Comparison of ENCODE assay signal across 10 cellular contexts in the genomic region with DNA sequence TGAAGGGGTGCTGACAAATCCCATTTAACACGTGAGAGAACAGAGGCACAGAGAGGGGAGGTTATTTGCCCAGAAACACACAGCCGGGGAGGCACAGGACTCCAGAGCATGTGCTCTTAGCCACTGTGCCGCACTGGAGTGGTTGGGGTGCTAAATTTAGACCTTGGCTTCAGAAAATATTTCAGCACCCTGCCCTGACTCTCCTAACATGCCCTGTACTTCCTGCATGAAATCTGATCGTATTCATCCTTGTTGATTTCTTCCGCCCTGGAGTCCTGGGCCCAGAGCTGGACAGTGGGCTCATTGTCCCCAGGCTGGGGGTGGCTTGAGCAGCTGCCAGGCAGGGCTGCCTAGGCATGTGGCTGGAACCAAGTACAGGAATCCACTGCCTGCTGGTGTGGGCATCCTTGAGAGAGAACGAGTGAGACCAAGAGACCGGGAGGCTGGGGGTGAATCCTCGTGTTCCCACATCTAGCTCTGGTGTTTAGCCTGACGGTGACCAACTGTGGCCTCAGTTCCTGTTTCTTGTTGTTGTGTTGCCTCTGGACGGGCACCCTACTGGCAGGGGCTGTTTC. TPM values are rescaled to one million over a fixed set of nuclear protein-coding genes. Genes with fewer than 3 reads are reported as not detected.
DNase-seq lines count a peak whose midpoint lies in the region; ATAC-seq, FAIRE-seq and TF ChIP-seq lines count a peak whose summit lies in the region.
"Had no signal": no experiment of that assay in that cellular context is flagged by ENCODE, and none has a peak within 500 bp of the region (broad histone marks: within the 10 kb centered on the region; RNA-seq: fewer than 3 reads in every experiment).

No MANE protein-coding gene starts in this region.

- H3K4me3 ChIP-seq in AG04450 (ENCODE audit: low read depth, low read length) (no peak overlapping the region), endothelial cell of umbilical vein (replicated peaks in 1 of 3; ENCODE audit: insufficient read depth in 1 of 3, low read depth in 1 of 3, low read length in 3 of 3) (no peak overlapping the region), mucosa of descending colon (no peak overlapping the region)

- no peaks in the 10 kb centered on the region for H3K36me3 Mint-ChIP-seq in activated naive CD4-positive, alpha-beta T cell treated with anti-CD3 and anti-CD28 coated beads, Interleukin-2, amount 10 ng/mL, durations not matched to agents 7 days and 5 days
- H3K36me3 Mint-ChIP-seq: CD4-positive, CD25-positive, alpha-beta regulatory T cell had no signal

- CTCF ChIA-PET in AG04450 (lab: Charles Lee) (no interaction called here), endothelial cell of umbilical vein (lab: Charles Lee) (interaction anchor here (0.9 kb wide), 1 partner anchor 20 kb away, joined by 3 read pairs; no protein-coding TSS in a partner anchor)
- CTCF ChIA-PET in activated naive CD4-positive, alpha-beta T cell treated with anti-CD3 and anti-CD28 coated beads, Interleukin-2, amount 10 ng/mL, durations not matched to agents 7 days and 5 days (lab: Charles Lee), result no interaction called here

- peak; percentile 48 for ATAC-seq in mucosa of descending colon
- no peak for ATAC-seq in HG02970 (IDR thresholded peaks at IDR 0.05; ENCODE audit: low FRiP score, unreplicated experiment)

- H3K36me3 ChIP-seq in endothelial cell of umbilical vein (ENCODE audit: control insufficient read depth in 2 of 2, extremely low read depth in 1 of 2, insufficient read depth in 2 of 2, low read length in 2 of 2) (no peaks in the 10 kb centered on the region), mucosa of descending colon (ENCODE audit: low read depth) (no peaks in the 10 kb centered on the region)

- peaks cover 14% of the 10 kb centered on the region for H3K27me3 Mint-ChIP-seq in activated naive CD4-positive, alpha-beta T cell treated with anti-CD3 and anti-CD28 coated beads, Interleukin-2, amount 10 ng/mL, durations not matched to agents 7 days and 5 days
- H3K27me3 Mint-ChIP-seq: CD4-positive, CD25-positive, alpha-beta regulatory T cell had no signal

- POLR2A ChIA-PET in AG04450 (lab: Yijun Ruan, JAX) (interaction anchor here (0.6 to 0.7 kb wide), 2 partner anchors 22 to 42 kb away, joined by 3 to 4 read pairs; no protein-coding TSS in a partner anchor), endothelial cell of umbilical vein (lab: Charles Lee) (no interaction called here)

- H3K27ac ChIP-seq in AG04450 (ENCODE audit: low read depth, low read length) (peak overlapping the region; percentile 39), endothelial cell of umbilical vein (ENCODE audit: insufficient read depth, low read depth, low read length) (no peak overlapping the region)

- FAIRE-seq in endothelial cell of umbilical vein (lab: Jason Lieb, UNC), result peak; percentile 15

- intact Hi-C loops in endothelial cell of umbilical vein (cut with micrococcal nuclease) (no loop called here), mucosa of descending colon (cut with DNase I, micrococcal nuclease) (no loop called here)

- peaks cover 20% of the 10 kb centered on the region for H3K4me1 Mint-ChIP-seq in activated naive CD4-positive, alpha-beta T cell treated with anti-CD3 and anti-CD28 coated beads, Interleukin-2, amount 10 ng/mL, durations not matched to agents 7 days and 5 days

- H3K4me1 ChIP-seq in endothelial cell of umbilical vein (ENCODE audit: control insufficient read depth, extremely low read depth, insufficient read depth, low read length) (peaks cover 4% of the 10 kb centered on the region), mucosa of descending colon (ENCODE audit: low read depth) (no peaks in the 10 kb centered on the region)

- H3K9me3 ChIP-seq in AG04450 (ENCODE audit: control insufficient read depth, insufficient read depth, low read length) (no peaks in the 10 kb centered on the region), endothelial cell of umbilical vein (replicated peaks; ENCODE audit: control insufficient read depth, insufficient read depth, low read length) (no peaks in the 10 kb centered on the region), mucosa of descending colon (no peaks in the 10 kb centered on the region)

- TF ChIP-seq CTCF in AG04450 (IDR thresholded peaks at IDR 0.05; ENCODE audit: low read depth, low read length) (no peak), endothelial cell of umbilical vein (IDR thresholded peaks at IDR 0.05; ENCODE audit: extremely low read depth in 1 of 2, insufficient read depth in 1 of 2, low read depth in 1 of 2, low read length in 2 of 2) (no peak), mucosa of descending colon (IDR thresholded peaks at IDR 0.05) (no peak), GM20000 (IDR thresholded peaks at IDR 0.05; ENCODE audit: extremely low read depth, missing control alignments) (no peak)

- H3K27me3 ChIP-seq in AG04450 (ENCODE audit: control insufficient read depth, insufficient read depth, low read length), result no peaks in the 10 kb centered on the region
- H3K27me3 ChIP-seq in endothelial cell of umbilical vein (ENCODE audit: control insufficient read depth in 2 of 2, insufficient read depth in 2 of 2, low read length in 2 of 2), result no peaks in the 10 kb centered on the region

- H3K9me3 Mint-ChIP-seq in activated naive CD4-positive, alpha-beta T cell treated with anti-CD3 and anti-CD28 coated beads, Interleukin-2, amount 10 ng/mL, durations not matched to agents 7 days and 5 days, result no peaks in the 10 kb centered on the region
- H3K9me3 Mint-ChIP-seq: CD4-positive, CD25-positive, alpha-beta regulatory T cell had no signal

- H3K9me1 ChIP-seq in endothelial cell of umbilical vein (replicated peaks; ENCODE audit: control insufficient read depth, extremely low read depth, insufficient read depth, low read length), result no peaks in the 10 kb centered on the region

- no peak overlapping the region for H3K4me3 Mint-ChIP-seq in activated naive CD4-positive, alpha-beta T cell treated with anti-CD3 and anti-CD28 coated beads, Interleukin-2, amount 10 ng/mL, durations not matched to agents 7 days and 5 days

- no peak overlapping the region for H3K4me2 ChIP-seq in endothelial cell of umbilical vein (ENCODE audit: insufficient read depth, low read length)

- BruUV-seq in endothelial cell of umbilical vein (replicated peaks; lab: Mats Ljungman, UMichigan), result no TSS peak

- dilution Hi-C loops in endothelial cell of umbilical vein (cut with MboI; ENCODE audit: extremely low pct_ligation_motif_present, low sequenced_read_pairs), result no loop called here

- no peaks in the 10 kb centered on the region for H3K79me2 ChIP-seq in endothelial cell of umbilical vein (ENCODE audit: control insufficient read depth, insufficient read depth, low read length)

- no peak for DNase-seq in AG04450 (ENCODE audit: low read depth, low spot score)
- DNase-seq in MV-4-11 (lab: John Stamatoyannopoulos, UW), result peak; percentile 90
- no peak for DNase-seq in endothelial cell of umbilical vein (ENCODE audit: low read depth, low spot score)
- no peak for DNase-seq in mucosa of descending colon
- DNase-seq in activated naive CD4-positive, alpha-beta T cell treated with anti-CD3 and anti-CD28 coated beads, Interleukin-2, amount 10 ng/mL, durations not matched to agents 7 days and 5 days, result no peak
- DNase-seq in DMS79 (lab: John Stamatoyannopoulos, UW), result no peak
- DNase-seq in GM20000 (ENCODE audit: low spot score), result no peak
- DNase-seq: activated T-cell treated with anti-CD3 and anti-CD28 coated beads for 4 hours; CD4-positive, CD25-positive, alpha-beta regulatory T cell had no signal

- TF ChIP-seq POLR2A in endothelial cell of umbilical vein (IDR thresholded peaks at IDR 0.05; ENCODE audit: low read depth, low read length), result no peak

- H4K20me1 ChIP-seq in endothelial cell of umbilical vein (replicated peaks; ENCODE audit: control insufficient read depth, extremely low read depth, insufficient read depth, low read length), result no peaks in the 10 kb centered on the region

- H3K27ac Mint-ChIP-seq in activated naive CD4-positive, alpha-beta T cell treated with anti-CD3 and anti-CD28 coated beads, Interleukin-2, amount 10 ng/mL, durations not matched to agents 7 days and 5 days, result no peak overlapping the region
- H3K27ac Mint-ChIP-seq: CD4-positive, CD25-positive, alpha-beta regulatory T cell had no signal

- H2AFZ ChIP-seq in endothelial cell of umbilical vein (ENCODE audit: low read depth, low read length), result no peak overlapping the region

- H3K9ac ChIP-seq in endothelial cell of umbilical vein (replicated peaks; ENCODE audit: extremely low read depth, insufficient read depth, low read length), result no peak overlapping the region

RNA-seq across cellular contexts. Expression of gene SLC27A1, which starts 5.3 kb away (rescaled TPM):
- polyA plus RNA-seq in AG04450 (2011; rRNA removed), result 8.3 and 9.4 TPM in 2 replicates
- 6.5 and 7.6 TPM in 2 replicates for polyA minus RNA-seq in AG04450 (2011; rRNA and poly(A)+ RNA removed)
- total RNA-seq in endothelial cell of umbilical vein, result 13.5 and 14.9 TPM in 2 replicates
- 10.4 and 11.9 TPM in 2 replicates for polyA plus RNA-seq in endothelial cell of umbilical vein
- polyA plus RNA-seq in endothelial cell of umbilical vein (2011; cell fraction: cytosol; rRNA removed), result 4.8 and 6.3 TPM in 2 replicates
- polyA plus RNA-seq in endothelial cell of umbilical vein (2011; cell fraction: nucleus; rRNA removed), result 14.2 and 17.9 TPM in 2 replicates
- polyA plus RNA-seq in endothelial cell of umbilical vein (2012), result 6.9 and 12.3 TPM in 2 replicates
- 9.9 and 10.3 TPM in 2 replicates for polyA minus RNA-seq in endothelial cell of umbilical vein
- polyA minus RNA-seq in endothelial cell of umbilical vein (2011; cell fraction: cytosol; rRNA and poly(A)+ RNA removed), result 2.3 TPM
- polyA minus RNA-seq in endothelial cell of umbilical vein (2011; cell fraction: nucleus; rRNA and poly(A)+ RNA removed), result 5.6 and 10.7 TPM in 2 replicates
- total RNA-seq in mucosa of descending colon, result 10 to 100 TPM in 1 of 3 donors, 1 to 10 TPM in 2; 5.7 to 17.2 (median 6.2) TPM

RNA-seq across cellular contexts. Expression of gene NXNL1, which starts 14.9 kb away (rescaled TPM):
- polyA plus RNA-seq in AG04450 (2011; rRNA removed), result not detected in 2 replicates
- polyA minus RNA-seq in AG04450 (2011; rRNA and poly(A)+ RNA removed), result not detected in 2 replicates
- total RNA-seq in endothelial cell of umbilical vein, result not detected in 2 replicates
- not detected in 2 replicates for polyA plus RNA-seq in endothelial cell of umbilical vein
- not detected in 2 replicates for polyA plus RNA-seq in endothelial cell of umbilical vein (2011; cell fraction: cytosol; rRNA removed)
- not detected in 2 replicates for polyA plus RNA-seq in endothelial cell of umbilical vein (2011; cell fraction: nucleus; rRNA removed)
- polyA plus RNA-seq in endothelial cell of umbilical vein (2012), result not detected in 2 replicates
- not detected in 2 replicates for polyA minus RNA-seq in endothelial cell of umbilical vein
- not detected for polyA minus RNA-seq in endothelial cell of umbilical vein (2011; cell fraction: cytosol; rRNA and poly(A)+ RNA removed)
- not detected in 2 replicates for polyA minus RNA-seq in endothelial cell of umbilical vein (2011; cell fraction: nucleus; rRNA and poly(A)+ RNA removed)
- total RNA-seq in mucosa of descending colon, result not detected
- total RNA-seq: CD4-positive, CD25-positive, alpha-beta regulatory T cell had no signal
- polyA plus RNA-seq: CD4-positive, CD25-positive, alpha-beta regulatory T cell had no signal

RNA-seq across cellular contexts. Expression of gene TMEM221, which starts 27.2 kb away (rescaled TPM):
- polyA plus RNA-seq in AG04450 (2011; rRNA removed) (0.05 and 0.07 TPM in 2 replicates), endothelial cell of umbilical vein (0.06 and 0.08 TPM in 2 replicates)
- not detected in 2 replicates for polyA minus RNA-seq in AG04450 (2011; rRNA and poly(A)+ RNA removed)
- total RNA-seq in endothelial cell of umbilical vein (not detected in 2 replicates), mucosa of descending colon (under 1 TPM in 2 of 3 donors, not detected in 1; 0.34 to 0.51 TPM)
- 0.04 and 0.05 TPM in 2 replicates for polyA plus RNA-seq in endothelial cell of umbilical vein (2011; cell fraction: cytosol; rRNA removed)
- 0.14 TPM in 1 of 2 replicates, not detected in the other for polyA plus RNA-seq in endothelial cell of umbilical vein (2011; cell fraction: nucleus; rRNA removed)
- polyA plus RNA-seq in endothelial cell of umbilical vein (2012), result 0.10 and 0.13 TPM in 2 replicates
- polyA minus RNA-seq in endothelial cell of umbilical vein, result 0.45 TPM in 1 of 2 replicates, not detected in the other
- polyA minus RNA-seq in endothelial cell of umbilical vein (2011; cell fraction: cytosol; rRNA and poly(A)+ RNA removed), result not detected
- not detected in 2 replicates for polyA minus RNA-seq in endothelial cell of umbilical vein (2011; cell fraction: nucleus; rRNA and poly(A)+ RNA removed)
- total RNA-seq: CD4-positive, CD25-positive, alpha-beta regulatory T cell had no signal

RNA-seq across cellular contexts. Expression of gene PGLS, which starts 35.8 kb away (rescaled TPM):
- 40.5 and 60.8 TPM in 2 replicates for polyA plus RNA-seq in AG04450 (2011; rRNA removed)
- 59.9 and 79.3 TPM in 2 replicates for polyA minus RNA-seq in AG04450 (2011; rRNA and poly(A)+ RNA removed)
- 99.2 and 110 TPM in 2 replicates for total RNA-seq in endothelial cell of umbilical vein
- polyA plus RNA-seq in endothelial cell of umbilical vein, result 139 and 204 TPM in 2 replicates
- polyA plus RNA-seq in endothelial cell of umbilical vein (2011; cell fraction: cytosol; rRNA removed), result 71.7 and 96.7 TPM in 2 replicates
- 58.3 and 73.4 TPM in 2 replicates for polyA plus RNA-seq in endothelial cell of umbilical vein (2011; cell fraction: nucleus; rRNA removed)
- 54.4 and 108 TPM in 2 replicates for polyA plus RNA-seq in endothelial cell of umbilical vein (2012)
- 35.4 and 52.3 TPM in 2 replicates for polyA minus RNA-seq in endothelial cell of umbilical vein
- 107 TPM for polyA minus RNA-seq in endothelial cell of umbilical vein (2011; cell fraction: cytosol; rRNA and poly(A)+ RNA removed)
- polyA minus RNA-seq in endothelial cell of umbilical vein (2011; cell fraction: nucleus; rRNA and poly(A)+ RNA removed), result 21.2 and 28.9 TPM in 2 replicates
- total RNA-seq in mucosa of descending colon, result 100 to 1,000 TPM in 1 of 3 donors, 10 to 100 TPM in 2; 62.3 to 103 (median 77.7) TPM

RNA-seq across cellular contexts. Expression of gene MVB12A, which starts 55.8 kb away (rescaled TPM):
- 22.5 and 30.1 TPM in 2 replicates for polyA plus RNA-seq in AG04450 (2011; rRNA removed)
- 13.0 and 22.6 TPM in 2 replicates for polyA minus RNA-seq in AG04450 (2011; rRNA and poly(A)+ RNA removed)
- total RNA-seq in endothelial cell of umbilical vein, result 58.1 and 63.3 TPM in 2 replicates
- polyA plus RNA-seq in endothelial cell of umbilical vein, result 88.8 and 109 TPM in 2 replicates
- 46.9 and 68.5 TPM in 2 replicates for polyA plus RNA-seq in endothelial cell of umbilical vein (2011; cell fraction: cytosol; rRNA removed)
- 55.0 and 67.6 TPM in 2 replicates for polyA plus RNA-seq in endothelial cell of umbilical vein (2011; cell fraction: nucleus; rRNA removed)
- 29.3 and 44.5 TPM in 2 replicates for polyA plus RNA-seq in endothelial cell of umbilical vein (2012)
- 25.8 and 26.0 TPM in 2 replicates for polyA minus RNA-seq in endothelial cell of umbilical vein
- polyA minus RNA-seq in endothelial cell of umbilical vein (2011; cell fraction: cytosol; rRNA and poly(A)+ RNA removed), result 34.8 TPM
- polyA minus RNA-seq in endothelial cell of umbilical vein (2011; cell fraction: nucleus; rRNA and poly(A)+ RNA removed), result 15.8 and 20.5 TPM in 2 replicates
- total RNA-seq in mucosa of descending colon, result 10 to 100 TPM; 42.7 to 53.3 (median 52.1) TPM
